8 cellular contexts compared by ENCODE assay signal in the genomic region with DNA sequence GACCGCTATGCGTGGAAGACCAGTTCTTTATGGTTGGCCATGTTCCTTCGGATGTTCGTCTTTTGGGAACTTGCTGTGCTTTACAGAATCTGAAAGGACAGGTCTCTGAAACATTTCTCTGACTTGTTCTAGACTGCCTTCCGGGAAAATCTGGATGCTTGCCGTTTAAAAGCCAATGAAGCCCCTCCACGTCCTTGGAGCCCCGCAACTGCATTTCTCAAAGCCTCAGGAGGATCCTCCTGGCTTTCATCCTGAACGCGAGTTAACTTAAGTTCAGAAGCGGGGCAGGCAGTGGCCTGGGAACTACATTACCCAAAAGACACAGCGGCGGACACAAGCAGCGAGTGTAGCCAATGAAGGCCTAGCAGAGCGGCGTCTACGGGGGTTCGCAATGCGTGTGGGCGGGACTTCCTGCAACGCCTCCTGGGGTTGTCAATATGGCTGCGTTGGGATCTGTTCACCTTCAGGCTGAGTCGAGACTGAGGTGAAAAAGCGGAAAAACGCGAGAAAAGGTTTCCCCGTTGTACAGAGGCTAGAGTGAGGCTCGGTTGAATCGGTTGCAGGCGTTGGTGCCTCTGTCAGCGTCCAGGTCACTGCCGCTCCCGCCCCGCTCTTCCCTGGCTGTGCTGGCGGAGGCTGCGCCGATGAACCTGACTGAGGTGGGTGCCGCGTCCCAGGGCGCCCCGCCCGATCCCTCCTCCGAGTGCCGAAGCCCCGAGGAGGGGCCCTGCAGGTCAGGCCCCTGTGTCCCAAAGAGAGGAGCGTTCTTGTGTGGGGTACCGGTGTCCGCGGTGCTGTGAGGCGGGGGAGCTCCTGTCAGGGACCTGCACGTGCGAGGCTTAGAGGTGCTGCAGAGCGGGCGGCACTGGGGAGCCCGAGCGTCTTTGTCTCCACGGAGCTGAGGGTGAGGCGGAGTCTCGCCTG. TPM values are rescaled to one million over a fixed set of nuclear protein-coding genes. Genes with fewer than 3 reads are reported as not detected.
DNase-seq lines count a peak whose midpoint lies in the region; ATAC-seq and TF ChIP-seq lines count a peak whose summit lies in the region.

A gene (plus strand): TSS at position 414 of the 924 bp plus-strand sequence. CDS start 2,455 bp downstream, outside the sequence.

- intact Hi-C loops in PC-9 (cut with micrococcal nuclease; ENCODE audit: unreplicated experiment) = loop anchor here (1.0 to 5.0 kb wide), 4 partner anchors 24 to 491 kb away; a partner anchor contains a TSS

- DNase-seq in DMS53 (lab: John Stamatoyannopoulos, UW) (peak; percentile 95), KBM-7 (peak; percentile 90), PC-9 (peak; percentile 90 to 91)
- peak; percentile 86 for DNase-seq in activated T-cell treated with anti-CD3 and anti-CD28 coated beads, Interleukin-2, amount 50 U/mL, for 1 hour
- peak; percentile 92 for DNase-seq in stimulated activated CD8-positive, alpha-beta memory T cell treated with anti-CD3 and anti-CD28 coated beads, Interleukin-4, amount 100 ng/mL, for 48 hours

- H3K27me3 ChIP-seq in PC-9 (ENCODE audit: insufficient read depth, low read depth) = no peaks in the 10 kb centered on the region
- H3K27me3 ChIP-seq in esophagus (ENCODE audit: control insufficient read depth in 1 of 2, insufficient read depth in 2 of 2, low read length in 2 of 2) = no peaks in the 10 kb centered on the region
- no peaks in the 10 kb centered on the region for H3K27me3 ChIP-seq in mucosa of stomach (ENCODE audit: control insufficient read depth, insufficient read depth, low read length)

- ATAC-seq in GM21717 (IDR thresholded peaks at IDR 0.05; ENCODE audit: unreplicated experiment) = peak; percentile 96

- in situ Hi-C loops in KBM-7 (cut with MboI; ENCODE audit: low pct_unique_long_range_greater_than_20kb, low sequenced_read_pairs) = no loop called here

- peak within 1 kb of the TSS; percentile 83 for H3K4me3 ChIP-seq in PC-9
- H3K4me3 ChIP-seq in esophagus (ENCODE audit: low read depth in 1 of 2, low read length in 2 of 2) = peak within 1 kb of the TSS; percentile 92 to 97
- H3K4me3 ChIP-seq in mucosa of stomach (ENCODE audit: low read length) = peak within 1 kb of the TSS; percentile 95

- H3K36me3 ChIP-seq in PC-9 (ENCODE audit: low read depth) (peaks cover 7% of the 10 kb centered on the region; the same call in 1 of the 2 replicates), esophagus (ENCODE audit: control insufficient read depth in 2 of 2, insufficient read depth in 2 of 2, low read length in 1 of 2) (peaks cover 0 to 14% of the 10 kb centered on the region in 2 donors), mucosa of stomach (ENCODE audit: control insufficient read depth, insufficient read depth, low read length) (no peaks in the 10 kb centered on the region)

- H3K9me2 ChIP-seq in PC-9 (ENCODE audit: insufficient read depth) = no peaks in the 10 kb centered on the region

- H2AFZ ChIP-seq in PC-9 = peak within 1 kb of the TSS; percentile 95

- H3K4me2 ChIP-seq in PC-9 = peak within 1 kb of the TSS; percentile 98

- no peaks in the 10 kb centered on the region for H3K9me3 ChIP-seq in PC-9 (ENCODE audit: insufficient read depth, low read depth)
- peaks cover 0 to 4% of the 10 kb centered on the region in 2 donors for H3K9me3 ChIP-seq in esophagus (ENCODE audit: control insufficient read depth in 2 of 2, insufficient read depth in 1 of 2, low read depth in 1 of 2, low read length in 1 of 2)
- H3K9me3 ChIP-seq in mucosa of stomach (ENCODE audit: control insufficient read depth, low read length) = no peaks in the 10 kb centered on the region

- no peaks in the 10 kb centered on the region for H4K20me1 ChIP-seq in PC-9 (ENCODE audit: insufficient read depth)

- peak within 1 kb of the TSS; percentile 80 for H3K9ac ChIP-seq in mucosa of stomach (ENCODE audit: low read length)

- H3K79me2 ChIP-seq in PC-9 (ENCODE audit: low read depth) = peaks cover 24% of the 10 kb centered on the region

- 2% methylated on average over 59 of the region's 59 CpGs for WGBS in esophagus, 2 donors

- no TSS peak for BruUV-seq in PC-9 (replicated peaks; lab: Mats Ljungman, UMichigan)

- CTCF ChIA-PET in PC-9 (lab: Charles Lee) = no interaction called here

- POLR2A ChIA-PET in PC-9 (lab: Charles Lee; ENCODE audit: unreplicated experiment) = interaction anchor here (0.6 kb wide), 1 partner anchor 408 kb away, joined by 3 read pairs; no protein-coding TSS in a partner anchor

- H3K4me1 ChIP-seq in PC-9 (replicated peaks; ENCODE audit: insufficient read depth) (peaks cover 13% of the 10 kb centered on the region), esophagus (ENCODE audit: control insufficient read depth in 2 of 2, insufficient read depth in 2 of 2, low read length in 1 of 2) (peaks cover 0 to 4% of the 10 kb centered on the region in 2 donors), mucosa of stomach (ENCODE audit: control insufficient read depth, insufficient read depth, low read length) (peaks cover 6% of the 10 kb centered on the region)

- H3F3A ChIP-seq in PC-9 (ENCODE audit: insufficient read depth, low read depth) = no peaks in the 10 kb centered on the region

- H3K27ac ChIP-seq in PC-9 = no peak within 1 kb of the TSS
- H3K27ac ChIP-seq in esophagus (ENCODE audit: low read depth in 2 of 2, low read length in 1 of 2) = peak within 1 kb of the TSS; percentile 9 to 89

- no peak for TF ChIP-seq CTCF in PC-9 (conservative IDR thresholded peaks at IDR 0.05)

RNA-seq across cellular contexts. Expression of the gene that starts here (rescaled TPM):
- total RNA-seq in PC-9 (2021) = 10.5 TPM in 2 replicates
- 1 to 10 TPM; 2.2 to 3.2 TPM for polyA plus RNA-seq in esophagus
